1 cellular context compared by ENCODE assay signal in the genomic region with DNA sequence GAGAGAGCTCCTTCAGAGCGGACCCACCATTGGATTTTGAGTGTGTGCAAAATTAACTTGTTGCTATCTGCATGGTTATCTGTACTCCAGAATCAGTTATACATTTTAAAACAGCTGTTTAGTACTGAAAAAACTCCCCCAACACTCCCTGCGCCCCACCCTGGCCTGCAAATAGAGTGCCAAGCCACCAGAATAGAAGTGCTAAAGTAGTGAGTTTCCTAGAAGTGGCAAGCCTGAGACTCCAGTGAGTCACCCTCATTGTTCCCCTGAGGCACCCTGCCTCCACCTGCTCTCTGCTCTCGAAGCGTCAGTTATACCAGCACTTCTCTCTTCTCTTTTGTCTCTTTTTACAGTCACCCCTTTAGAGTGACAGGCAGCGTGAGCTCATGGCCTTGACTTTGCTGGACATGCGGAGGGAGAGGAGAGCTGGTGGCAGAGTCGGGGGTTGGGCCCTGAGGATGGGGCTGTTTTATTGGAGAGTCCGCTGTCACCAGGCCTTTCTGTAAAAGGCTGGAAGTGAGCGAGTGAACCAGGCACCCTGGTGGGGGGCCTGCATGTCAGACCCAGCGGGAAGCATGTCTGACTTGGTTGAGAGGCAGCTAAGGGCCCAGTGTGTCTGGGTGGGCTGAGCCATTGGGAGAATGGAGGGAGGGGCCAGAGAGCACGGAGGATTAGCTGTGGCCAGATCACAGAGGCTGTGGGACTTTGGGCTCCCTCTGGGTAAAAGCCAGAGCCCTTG.
TF ChIP-seq lines count a peak whose summit lies in the region.

No MANE protein-coding gene starts in this region.

TF ChIP-seq in H1, 55 proteins besides CTCF, POLR2A, EP300 and RAD21:
- TF ChIP-seq, protein P1, sequence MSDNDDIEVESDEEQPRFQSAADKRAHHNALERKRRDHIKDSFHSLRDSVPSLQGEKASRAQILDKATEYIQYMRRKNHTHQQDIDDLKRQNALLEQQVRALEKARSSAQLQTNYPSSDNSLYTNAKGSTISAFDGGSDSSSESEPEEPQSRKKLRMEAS (IDR thresholded peaks at IDR 0.05): peak; percentile 68
- TF ChIP-seq SIRT6 (IDR thresholded peaks at IDR 0.05; ENCODE audit: low read length) (no peak), MAFK (IDR thresholded peaks at IDR 0.05; ENCODE audit: low read depth, low read length) (no peak), GABPA (IDR thresholded peaks at IDR 0.05; ENCODE audit: borderline replicate concordance, insufficient read depth, low read length) (no peak), CTBP2 (IDR thresholded peaks at IDR 0.05; ENCODE audit: borderline replicate concordance, insufficient read depth, insufficient read length, low read length) (no peak), NANOG (IDR thresholded peaks at IDR 0.05; ENCODE audit: insufficient read depth, low read depth, low read length, poor library complexity, severe bottlenecking) (no peak), EZH2 (IDR thresholded peaks at IDR 0.05; ENCODE audit: low read depth, low read length, severe bottlenecking) (no peak), BACH1 (IDR thresholded peaks at IDR 0.05; ENCODE audit: low read length) (no peak), BCL11A (IDR thresholded peaks at IDR 0.05; ENCODE audit: low read depth in 2 of 2, low read length in 2 of 2) (no peak), TBP (IDR thresholded peaks at IDR 0.05; ENCODE audit: low read depth, low read length) (no peak), CEBPB (IDR thresholded peaks at IDR 0.05; ENCODE audit: low read depth, low read length) (no peak), GTF2F1 (IDR thresholded peaks at IDR 0.05; ENCODE audit: borderline replicate concordance, low read depth, low read length) (no peak), TCF12 (IDR thresholded peaks at IDR 0.05; ENCODE audit: low read depth, low read length) (no peak), TAF1 (IDR thresholded peaks at IDR 0.05; ENCODE audit: low read depth, low read length) (no peak), JUN (IDR thresholded peaks at IDR 0.05; ENCODE audit: low read depth, low read length) (peak; percentile 41; the same call in 1 of the 2 replicates), SP2 (IDR thresholded peaks at IDR 0.05; ENCODE audit: low read length) (no peak), ASH2L (IDR thresholded peaks at IDR 0.05; ENCODE audit: low read length) (peak; percentile 43), CREB1 (IDR thresholded peaks at IDR 0.05) (no peak), JUND (IDR thresholded peaks at IDR 0.05; ENCODE audit: low read length) (peak; percentile 84), KDM4A (IDR thresholded peaks at IDR 0.05; ENCODE audit: low read depth, low read length, severe bottlenecking) (no peak), NRF1 (IDR thresholded peaks at IDR 0.05; ENCODE audit: low read depth, low read length) (no peak), RNF2 (IDR thresholded peaks at IDR 0.05; ENCODE audit: borderline replicate concordance, low read depth, low read length, missing control alignments, poor library complexity, severe bottlenecking) (no peak), ZNF274 (IDR thresholded peaks at IDR 0.05; ENCODE audit: borderline replicate concordance, extremely low read depth, low read length) (no peak), SP1 (IDR thresholded peaks at IDR 0.05; ENCODE audit: low read depth, low read length) (no peak)
- TF ChIP-seq, protein P2, sequence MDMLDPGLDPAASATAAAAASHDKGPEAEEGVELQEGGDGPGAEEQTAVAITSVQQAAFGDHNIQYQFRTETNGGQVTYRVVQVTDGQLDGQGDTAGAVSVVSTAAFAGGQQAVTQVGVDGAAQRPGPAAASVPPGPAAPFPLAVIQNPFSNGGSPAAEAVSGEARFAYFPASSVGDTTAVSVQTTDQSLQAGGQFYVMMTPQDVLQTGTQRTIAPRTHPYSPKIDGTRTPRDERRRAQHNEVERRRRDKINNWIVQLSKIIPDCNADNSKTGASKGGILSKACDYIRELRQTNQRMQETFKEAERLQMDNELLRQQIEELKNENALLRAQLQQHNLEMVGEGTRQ (IDR thresholded peaks at IDR 0.05; ENCODE audit: low read length): no peak
- TF ChIP-seq, protein P3, sequence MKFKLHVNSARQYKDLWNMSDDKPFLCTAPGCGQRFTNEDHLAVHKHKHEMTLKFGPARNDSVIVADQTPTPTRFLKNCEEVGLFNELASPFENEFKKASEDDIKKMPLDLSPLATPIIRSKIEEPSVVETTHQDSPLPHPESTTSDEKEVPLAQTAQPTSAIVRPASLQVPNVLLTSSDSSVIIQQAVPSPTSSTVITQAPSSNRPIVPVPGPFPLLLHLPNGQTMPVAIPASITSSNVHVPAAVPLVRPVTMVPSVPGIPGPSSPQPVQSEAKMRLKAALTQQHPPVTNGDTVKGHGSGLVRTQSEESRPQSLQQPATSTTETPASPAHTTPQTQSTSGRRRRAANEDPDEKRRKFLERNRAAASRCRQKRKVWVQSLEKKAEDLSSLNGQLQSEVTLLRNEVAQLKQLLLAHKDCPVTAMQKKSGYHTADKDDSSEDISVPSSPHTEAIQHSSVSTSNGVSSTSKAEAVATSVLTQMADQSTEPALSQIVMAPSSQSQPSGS (IDR thresholded peaks at IDR 0.05; ENCODE audit: low read length): no peak
- TF ChIP-seq, protein P4, sequence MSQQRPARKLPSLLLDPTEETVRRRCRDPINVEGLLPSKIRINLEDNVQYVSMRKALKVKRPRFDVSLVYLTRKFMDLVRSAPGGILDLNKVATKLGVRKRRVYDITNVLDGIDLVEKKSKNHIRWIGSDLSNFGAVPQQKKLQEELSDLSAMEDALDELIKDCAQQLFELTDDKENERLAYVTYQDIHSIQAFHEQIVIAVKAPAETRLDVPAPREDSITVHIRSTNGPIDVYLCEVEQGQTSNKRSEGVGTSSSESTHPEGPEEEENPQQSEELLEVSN (IDR thresholded peaks at IDR 0.05): peak; percentile 55
TF ChIP-seq in H1: peak in this region for 5.
